ENCODE assay signal across 8 cellular contexts in the genomic region with DNA sequence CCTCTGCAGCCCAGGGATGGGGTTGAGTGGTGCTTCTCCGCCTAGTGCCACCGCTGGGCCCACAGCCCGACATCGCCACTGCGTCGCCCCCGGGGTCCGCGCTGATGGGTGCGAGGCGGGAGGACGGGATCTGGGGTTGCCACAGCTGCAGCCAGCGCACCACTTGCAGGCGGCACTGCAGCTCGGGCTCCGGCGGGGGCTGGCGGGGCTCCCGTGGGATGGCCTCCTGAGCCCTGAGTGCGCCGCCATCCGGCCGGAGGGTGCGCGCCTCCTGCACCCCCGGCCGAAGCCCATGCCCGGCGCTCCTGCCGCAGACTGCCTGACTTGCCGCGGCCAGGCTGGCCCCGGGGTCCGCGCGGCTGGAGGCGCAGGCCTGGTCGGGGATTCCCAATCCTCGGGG. TPM values are rescaled to one million over a fixed set of nuclear protein-coding genes. Genes with fewer than 3 reads are reported as not detected.
DNase-seq lines count a peak whose midpoint lies in the region; ATAC-seq, FAIRE-seq and TF ChIP-seq lines count a peak whose summit lies in the region.
"Not testable (repeated sequence)": the region's sequence is repeated elsewhere in the genome, so short reads cannot be mapped to it uniquely, and the experiment has no call there.

No MANE protein-coding gene starts in this region.

- TF ChIP-seq POLR2A in H1 (IDR thresholded peaks at IDR 0.05; ENCODE audit: control extremely low read depth in 1 of 2, low read depth in 2 of 2, low read length in 2 of 2) = not testable (repeated sequence)

- not testable (repeated sequence) for H3K18ac ChIP-seq in H1 (ENCODE audit: extremely low read depth, low read length)

- not testable (repeated sequence) for H3K27me3 ChIP-seq in ACC112 (ENCODE audit: insufficient read depth, low read length); Loucy (ENCODE audit: insufficient read depth, low read length, poor library complexity, severe bottlenecking); H1 (replicated peaks in 1 of 4; ENCODE audit: control insufficient read depth in 3 of 4, extremely low read depth in 1 of 4, insufficient read depth in 3 of 4, low read length in 3 of 4); left lung; skeletal muscle satellite cell (ENCODE audit: control insufficient read depth, insufficient read depth, low read length)

- H3K9ac ChIP-seq in Loucy (ENCODE audit: low read depth, low read length, poor library complexity, severe bottlenecking) (peak overlapping the region; percentile 93), H1 (replicated peaks in 1 of 4; ENCODE audit: extremely low read depth in 1 of 4, low read depth in 3 of 4, low read length in 3 of 4) (peak overlapping the region in 1 of 4 experiments; percentile 37; a peak in 1 of 7 replicates), skeletal muscle satellite cell (ENCODE audit: low read depth, low read length) (peak overlapping the region; percentile 89)

- H4K20me1 ChIP-seq in Loucy (ENCODE audit: insufficient read depth, low read length, poor library complexity, severe bottlenecking); H1 (replicated peaks in 1 of 2; ENCODE audit: control insufficient read depth in 1 of 2, insufficient read depth in 2 of 2, low read length in 2 of 2): not testable (repeated sequence)

- not testable (repeated sequence) for H3K9me3 ChIP-seq in Loucy (ENCODE audit: insufficient read depth, low read depth, low read length); H1 (ENCODE audit: insufficient read depth in 2 of 2, low read depth in 1 of 2, low read length in 1 of 2); left lung; skeletal muscle satellite cell (replicated peaks; ENCODE audit: low read length)

- H2BK12ac ChIP-seq in H1 (ENCODE audit: low read depth, low read length) = not testable (repeated sequence)

- not testable (repeated sequence) for H2BK15ac ChIP-seq in H1 (ENCODE audit: low read length)

- H3K23ac ChIP-seq in H1 (ENCODE audit: insufficient read length) = not testable (repeated sequence)

- not testable (repeated sequence) for H2AFZ ChIP-seq in ACC112 (ENCODE audit: low read length, unreplicated experiment); H1 (ENCODE audit: low read length)
- H2AFZ ChIP-seq in Loucy (ENCODE audit: low read length) = peak overlapping the region; percentile 98; the same call in 1 of the 2 replicates

- not testable (repeated sequence) for H3K79me2 ChIP-seq in ACC112 (ENCODE audit: control insufficient read depth, insufficient read depth, low read length, unreplicated experiment); H1 (ENCODE audit: control insufficient read depth in 1 of 2, insufficient read depth in 2 of 2, low read length in 2 of 2)
- peaks cover 11% of the 10 kb centered on the region for H3K79me2 ChIP-seq in Loucy (ENCODE audit: insufficient read depth, low read length)

- not testable (repeated sequence) for H3K9me2 ChIP-seq in Loucy (replicated peaks; ENCODE audit: low read depth, low read length)

- POLR2A ChIA-PET in H1 (lab: Charles Lee; ENCODE audit: partially characterized antibody) = interaction anchor here (1.0 to 1.7 kb wide), 4 partner anchors 18 to 344 kb away, joined by 3 to 5 read pairs (median 4); a partner anchor contains a TSS

- not testable (repeated sequence) for TF ChIP-seq RAD21 in H1 (IDR thresholded peaks at IDR 0.05 in 1 of 2, conservative IDR thresholded peaks at IDR 0.05 in 1 of 2; ENCODE audit: low read depth in 2 of 2, low read length in 2 of 2)

- H3K23me2 ChIP-seq in H1 (ENCODE audit: low read depth, low read length) = not testable (repeated sequence)

- not testable (repeated sequence) for DNase-seq in activated T-cell treated with anti-CD3 and anti-CD28 coated beads, Interleukin-2, amount 50 U/mL, for 4 hours; H1 (ENCODE audit: low read depth in 1 of 2, low spot score in 2 of 2)
- DNase-seq in left lung = peak in 1 of 2 donors; percentile 58

- H3K4ac ChIP-seq in H1 (replicated peaks; ENCODE audit: insufficient read length, low read depth, low read length) = not testable (repeated sequence)

- not testable (repeated sequence) for H3F3A ChIP-seq in Loucy (ENCODE audit: low read depth)

- TF ChIP-seq EP300 in H1 (IDR thresholded peaks at IDR 0.05; ENCODE audit: borderline replicate concordance in 1 of 2, low read depth in 2 of 2, low read length in 2 of 2) = not testable (repeated sequence)

- CTCF ChIA-PET in H1 (lab: Charles Lee; ENCODE audit: partially characterized antibody) = interaction anchor here (0.8 to 3.6 kb wide), 20 partner anchors 8 to 275 kb away, joined by 3 to 32 read pairs (median 3); a partner anchor contains a TSS

- H3K36me3 ChIP-seq in ACC112 (ENCODE audit: insufficient read depth, low read length); Loucy (ENCODE audit: insufficient read depth, low read length); H1 (ENCODE audit: control insufficient read depth in 2 of 4, insufficient read depth in 4 of 4, low read length in 3 of 4); left lung; skeletal muscle satellite cell (ENCODE audit: insufficient read depth, low read length): not testable (repeated sequence)

- H3K56ac ChIP-seq in H1 (replicated peaks; ENCODE audit: insufficient read length, low read depth, low read length) = not testable (repeated sequence)

- not testable (repeated sequence) for H2BK20ac ChIP-seq in H1 (ENCODE audit: low read length)

- ATAC-seq in GM19324 (IDR thresholded peaks at IDR 0.05; ENCODE audit: low FRiP score, unreplicated experiment) (peak; percentile 31), HG02870 (IDR thresholded peaks at IDR 0.05; ENCODE audit: unreplicated experiment) (peak; percentile 44), left lung (peak; percentile 78)
- peak; percentile 59 to 66 for ATAC-seq in activated T-cell treated with anti-CD3 and anti-CD28 coated beads, Interleukin-2, amount 50 U/mL, for 4 hours

- not testable (repeated sequence) for H3K9me3 Mint-ChIP-seq in activated T-cell treated with anti-CD3 and anti-CD28 coated beads, Interleukin-2, amount 50 U/mL, for 4 hours

- H4K8ac ChIP-seq in H1 (ENCODE audit: extremely low read depth, insufficient read depth, low read length) = not testable (repeated sequence)

- peaks cover 20% of the 10 kb centered on the region for H3K27me3 Mint-ChIP-seq in activated T-cell treated with anti-CD3 and anti-CD28 coated beads, Interleukin-2, amount 50 U/mL, for 4 hours (ENCODE audit: low read depth)

- H3K27ac ChIP-seq in ACC112 (ENCODE audit: low read depth, low read length); H1 (ENCODE audit: low read depth, low read length): not testable (repeated sequence)
- H3K27ac ChIP-seq in left lung = peak overlapping the region; percentile 87 to 90

- H3K36me3 Mint-ChIP-seq in activated T-cell treated with anti-CD3 and anti-CD28 coated beads, Interleukin-2, amount 50 U/mL, for 4 hours (ENCODE audit: insufficient read depth) = not testable (repeated sequence)

- H3K14ac ChIP-seq in H1 (ENCODE audit: insufficient read length) = not testable (repeated sequence)

- not testable (repeated sequence) for FAIRE-seq in H1 (lab: Jason Lieb, UNC)

- not testable (repeated sequence) for H2BK120ac ChIP-seq in H1 (replicated peaks; ENCODE audit: low read depth, low read length)

- H4K5ac ChIP-seq in H1 (ENCODE audit: insufficient read length, low read depth, low read length) = not testable (repeated sequence)

- not testable (repeated sequence) for H3K4me1 ChIP-seq in ACC112 (ENCODE audit: control insufficient read depth, insufficient read depth, low read length, unreplicated experiment); Loucy (ENCODE audit: insufficient read depth, low read length, poor library complexity, severe bottlenecking); H1 (replicated peaks in 1 of 4; ENCODE audit: control insufficient read depth in 3 of 4, insufficient read depth in 4 of 4, low read length in 3 of 4); left lung; skeletal muscle satellite cell (ENCODE audit: control insufficient read depth, insufficient read depth, low read length)

- H2AK5ac ChIP-seq in H1 (ENCODE audit: low read depth, low read length) = not testable (repeated sequence)

- not testable (repeated sequence) for H3K4me1 Mint-ChIP-seq in activated T-cell treated with anti-CD3 and anti-CD28 coated beads, Interleukin-2, amount 50 U/mL, for 4 hours (ENCODE audit: low read depth)

- not testable (repeated sequence) for H3K79me1 ChIP-seq in H1 (ENCODE audit: low read depth, low read length)

- H4K91ac ChIP-seq in H1 (replicated peaks; ENCODE audit: insufficient read length, low read length) = not testable (repeated sequence)

- intact Hi-C loops in left lung (cut with DNase I) = not testable (repeated sequence)

- H3K4me3 Mint-ChIP-seq in activated T-cell treated with anti-CD3 and anti-CD28 coated beads, Interleukin-2, amount 50 U/mL, for 4 hours = peak overlapping the region; percentile 97

- H3K4me3 ChIP-seq in ACC112 (ENCODE audit: low read depth, low read length) (peak overlapping the region; percentile 89), Loucy (ENCODE audit: low read length, poor library complexity, severe bottlenecking) (peak overlapping the region; percentile 94), H1 (ENCODE audit: extremely low read depth in 1 of 4, insufficient read depth in 2 of 4, low read depth in 3 of 4, low read length in 4 of 4) (peak overlapping the region; percentile 40 to 77 (median 50)), left lung (peak overlapping the region; percentile 54), skeletal muscle satellite cell (ENCODE audit: low read length) (peak overlapping the region; percentile 82)

- WGBS in H1 (ENCODE audit: extremely low coverage in 1 of 2, insufficient coverage in 1 of 2, insufficient read length in 1 of 2, insufficient replicate concordance in 2 of 2, low coverage in 1 of 2, low lambda C conversion rate in 2 of 2, missing lambda C conversion rate in 1 of 2), 2 experiments = no CpG with 5 or more reads among the region's 39 CpGs

- not testable (repeated sequence) for H2BK5ac ChIP-seq in H1 (ENCODE audit: low read depth, low read length)

- H3K4me2 ChIP-seq in Loucy (ENCODE audit: low read depth, low read length, poor library complexity, severe bottlenecking) (peak overlapping the region; percentile 71), H1 (ENCODE audit: insufficient read depth in 1 of 2, low read depth in 2 of 2, low read length in 2 of 2) (peak overlapping the region; percentile 73 to 85), skeletal muscle satellite cell (ENCODE audit: low read length) (peak overlapping the region; percentile 100)

- not testable (repeated sequence) for TF ChIP-seq CTCF in Loucy (conservative IDR thresholded peaks at IDR 0.05; ENCODE audit: low read length); H1 (IDR thresholded peaks at IDR 0.05; ENCODE audit: control extremely low read depth in 1 of 3, insufficient read depth in 1 of 3, low read depth in 1 of 3, low read length in 3 of 3); left lung (IDR thresholded peaks at IDR 0.05)

RNA-seq across cellular contexts. Expression of a gene that starts 0.5 kb away (rescaled TPM):
- 10 to 100 TPM; 18.5 to 20.6 (median 20.5) TPM for total RNA-seq in activated T-cell treated with anti-CD3 and anti-CD28 coated beads, Interleukin-2, amount 50 U/mL, for 4 hours
- 6.4 and 7.3 TPM in 2 replicates for total RNA-seq in H1 (2021; fragmentation: NEBNext Ultra II Directional; extraction: Animal tissue kit (Norgen Biotek cat#: 25700))
- polyA plus RNA-seq in H1 (2011; rRNA removed) = 0.89 and 1.1 TPM in 2 replicates
- 0.94 TPM for polyA plus RNA-seq in H1 (2011; cell fraction: cytosol; rRNA removed)
- 5.2 TPM for polyA plus RNA-seq in H1 (2011; cell fraction: nucleus; rRNA removed)
- 0.93 to 2.0 TPM (median 1.7 TPM) in 4 replicates for polyA plus RNA-seq in H1 (2012, experiment 1 of 2)
- polyA plus RNA-seq in H1 (2012, experiment 2 of 2) = 0.34 TPM
- 2.4 TPM for polyA plus RNA-seq in H1 (2013, experiment 1 of 2)
- polyA plus RNA-seq in H1 (2013, experiment 2 of 2) = 1.9 TPM
- polyA minus RNA-seq in H1 (2011; rRNA and poly(A)+ RNA removed) = 26.6 and 34.0 TPM in 2 replicates
- polyA minus RNA-seq in H1 (2011; cell fraction: cytosol; rRNA and poly(A)+ RNA removed) = 2.7 TPM
- 87.8 TPM for polyA minus RNA-seq in H1 (2011; cell fraction: nucleus; rRNA and poly(A)+ RNA removed)
- total RNA-seq in left lung = 10 to 100 TPM; 17.4 to 23.5 TPM
- total RNA-seq in skeletal muscle satellite cell (2012; rRNA removed) = 26.2 and 36.5 TPM in 2 replicates

RNA-seq across cellular contexts. Expression of a gene that starts 42.6 kb away (rescaled TPM):
- total RNA-seq in activated T-cell treated with anti-CD3 and anti-CD28 coated beads, Interleukin-2, amount 50 U/mL, for 4 hours = 10 to 100 TPM in 1 of 3 donors, 1 to 10 TPM in 1, under 1 TPM in 1; 0.20 to 12.8 (median 9.3) TPM
- 0.63 and 1.0 TPM in 2 replicates for total RNA-seq in H1 (2021; fragmentation: NEBNext Ultra II Directional; extraction: Animal tissue kit (Norgen Biotek cat#: 25700))
- 0.26 and 0.69 TPM in 2 replicates for polyA plus RNA-seq in H1 (2011; rRNA removed)
- 0.44 TPM for polyA plus RNA-seq in H1 (2011; cell fraction: cytosol; rRNA removed)
- polyA plus RNA-seq in H1 (2011; cell fraction: nucleus; rRNA removed) = 2.2 TPM
- polyA plus RNA-seq in H1 (2012, experiment 1 of 2) = 0.28 to 0.81 TPM (median 0.46 TPM) in 4 replicates
- 0.46 TPM for polyA plus RNA-seq in H1 (2012, experiment 2 of 2)
- 0.51 TPM for polyA plus RNA-seq in H1 (2013, experiment 1 of 2)
- 0.42 TPM for polyA plus RNA-seq in H1 (2013, experiment 2 of 2)
- polyA minus RNA-seq in H1 (2011; rRNA and poly(A)+ RNA removed) = 0.10 and 0.66 TPM in 2 replicates
- 1.3 TPM for polyA minus RNA-seq in H1 (2011; cell fraction: cytosol; rRNA and poly(A)+ RNA removed)
- polyA minus RNA-seq in H1 (2011; cell fraction: nucleus; rRNA and poly(A)+ RNA removed) = 0.80 TPM
- total RNA-seq in left lung = 1 to 10 TPM; 2.8 to 7.3 TPM
- 10.6 and 21.4 TPM in 2 replicates for total RNA-seq in skeletal muscle satellite cell (2012; rRNA removed)
